In genomic region chr17:72975509-72975908, GRCh38 we compare ENCODE assay signal across 32 cellular contexts.
"Had no signal": no experiment of that assay in that cellular context is flagged by ENCODE, and none has a peak within 500 bp of the region (broad histone marks: within the 10 kb centered on the region; RNA-seq: fewer than 3 reads in every experiment).

No MANE protein-coding gene starts in this region.

- ATAC-seq: activated CD4-positive, alpha-beta T cell treated with anti-CD3 and anti-CD28 coated beads for 36 hours; activated CD8-positive, alpha-beta memory T cell treated with anti-CD3 and anti-CD28 coated beads, Interleukin-2, amount 10 ng/mL, durations not matched to agents 7 days and 5 days; activated CD8-positive, alpha-beta T cell treated with anti-CD3 and anti-CD28 coated beads, Interleukin-2, amount 10 ng/mL, durations not matched to agents 7 days and 5 days; activated naive CD8-positive, alpha-beta T cell treated with anti-CD3 and anti-CD28 coated beads, Interleukin-2, amount 50 U/mL, for 24 hours; body of pancreas; effector memory CD8-positive, alpha-beta T cell; gastroesophageal sphincter; heart right ventricle had no signal

- H3K27ac Mint-ChIP-seq: activated CD4-positive, alpha-beta memory T cell treated with anti-CD3 and anti-CD28 coated beads for 36 hours; activated CD4-positive, alpha-beta T cell treated with anti-CD3 and anti-CD28 coated beads for 36 hours; activated CD4-positive, alpha-beta T cell treated with anti-CD3 and anti-CD28 coated beads, Interleukin-2, amount 10 ng/mL, durations not matched to agents 24 days and 14 days; activated CD8-positive, alpha-beta memory T cell treated with anti-CD3 and anti-CD28 coated beads, Interleukin-2, amount 10 ng/mL, durations not matched to agents 7 days and 5 days; activated CD8-positive, alpha-beta T cell treated with anti-CD3 and anti-CD28 coated beads, Interleukin-2, amount 10 ng/mL, durations not matched to agents 7 days and 5 days; activated naive CD4-positive, alpha-beta T cell treated with anti-CD3 and anti-CD28 coated beads for 36 hours; activated naive CD4-positive, alpha-beta T cell treated with anti-CD3 and anti-CD28 coated beads, Interleukin-2, amount 50 U/mL, for 24 hours; activated naive CD8-positive, alpha-beta T cell treated with anti-CD3 and anti-CD28 coated beads for 36 hours; activated naive CD8-positive, alpha-beta T cell treated with anti-CD3 and anti-CD28 coated beads, Interleukin-2, amount 50 U/mL, for 24 hours; activated T-helper 1 cell treated with anti-CD3 and anti-CD28 coated beads, Interleukin-12 subunit alpha, Interleukin-12 subunit beta, Interleukin-2, Interleukin-4 antibody, amounts not matched to agents 30 ng/mL and 10 ng/mL and 1 ng/mL, durations not matched to agents 14 hours and 24 hours and 36 hours; activated T-helper 2 cell treated with anti-CD3 and anti-CD28 coated beads, Interferon-gamma antibody, Interleukin-2, Interleukin-4, amounts not matched to agents 10 μg/mL and 5 μg/mL and 100 μg/mL, durations not matched to agents 14 hours and 24 hours and 36 hours; effector memory CD8-positive, alpha-beta T cell had no signal

- H3K9me3 ChIP-seq: adrenal gland, body of pancreas, esophagus squamous epithelium, gastroesophageal sphincter had no signal

- H3K27ac ChIP-seq: body of pancreas, esophagus squamous epithelium, gastroesophageal sphincter, heart right ventricle had no signal

- H3K36me3 ChIP-seq: adrenal gland, esophagus squamous epithelium, gastroesophageal sphincter, heart right ventricle had no signal

- H3K4me3 Mint-ChIP-seq: activated CD4-positive, alpha-beta memory T cell treated with anti-CD3 and anti-CD28 coated beads for 36 hours; activated CD4-positive, alpha-beta T cell treated with anti-CD3 and anti-CD28 coated beads for 36 hours; activated CD4-positive, alpha-beta T cell treated with anti-CD3 and anti-CD28 coated beads, Interleukin-2, amount 10 ng/mL, durations not matched to agents 24 days and 14 days; activated CD8-positive, alpha-beta memory T cell treated with anti-CD3 and anti-CD28 coated beads, Interleukin-2, amount 10 ng/mL, durations not matched to agents 7 days and 5 days; activated CD8-positive, alpha-beta T cell treated with anti-CD3 and anti-CD28 coated beads, Interleukin-2, amount 10 ng/mL, durations not matched to agents 7 days and 5 days; activated naive CD4-positive, alpha-beta T cell treated with anti-CD3 and anti-CD28 coated beads for 36 hours; activated naive CD4-positive, alpha-beta T cell treated with anti-CD3 and anti-CD28 coated beads, Interleukin-2, amount 50 U/mL, for 24 hours; activated naive CD8-positive, alpha-beta T cell treated with anti-CD3 and anti-CD28 coated beads for 36 hours; activated naive CD8-positive, alpha-beta T cell treated with anti-CD3 and anti-CD28 coated beads, Interleukin-2, amount 50 U/mL, for 24 hours; activated T-helper 1 cell treated with anti-CD3 and anti-CD28 coated beads, Interleukin-12 subunit alpha, Interleukin-12 subunit beta, Interleukin-2, Interleukin-4 antibody, amounts not matched to agents 30 ng/mL and 10 ng/mL and 1 ng/mL, durations not matched to agents 14 hours and 24 hours and 36 hours; effector memory CD8-positive, alpha-beta T cell had no signal

- H3K27me3 Mint-ChIP-seq: activated CD4-positive, alpha-beta memory T cell treated with anti-CD3 and anti-CD28 coated beads for 36 hours; activated CD4-positive, alpha-beta T cell treated with anti-CD3 and anti-CD28 coated beads for 36 hours; activated CD4-positive, alpha-beta T cell treated with anti-CD3 and anti-CD28 coated beads, Interleukin-2, amount 10 ng/mL, durations not matched to agents 24 days and 14 days; activated CD8-positive, alpha-beta memory T cell treated with anti-CD3 and anti-CD28 coated beads, Interleukin-2, amount 10 ng/mL, durations not matched to agents 7 days and 5 days; activated naive CD4-positive, alpha-beta T cell treated with anti-CD3 and anti-CD28 coated beads, Interleukin-2, amount 50 U/mL, for 24 hours; activated naive CD8-positive, alpha-beta T cell treated with anti-CD3 and anti-CD28 coated beads for 36 hours; activated naive CD8-positive, alpha-beta T cell treated with anti-CD3 and anti-CD28 coated beads, Interleukin-2, amount 50 U/mL, for 24 hours; effector memory CD8-positive, alpha-beta T cell had no signal

- H3K27me3 ChIP-seq: adrenal gland, body of pancreas, esophagus squamous epithelium, gastroesophageal sphincter, heart right ventricle had no signal

- H3K9me3 Mint-ChIP-seq: activated naive CD4-positive, alpha-beta T cell treated with anti-CD3 and anti-CD28 coated beads, Interleukin-2, amount 50 U/mL, for 24 hours; activated naive CD8-positive, alpha-beta T cell treated with anti-CD3 and anti-CD28 coated beads for 36 hours; activated naive CD8-positive, alpha-beta T cell treated with anti-CD3 and anti-CD28 coated beads, Interleukin-2, amount 50 U/mL, for 24 hours; activated T-helper 1 cell treated with anti-CD3 and anti-CD28 coated beads, Interleukin-12 subunit alpha, Interleukin-12 subunit beta, Interleukin-2, Interleukin-4 antibody, amounts not matched to agents 30 ng/mL and 10 ng/mL and 1 ng/mL, durations not matched to agents 14 hours and 24 hours and 36 hours; activated T-helper 2 cell treated with anti-CD3 and anti-CD28 coated beads, Interferon-gamma antibody, Interleukin-2, Interleukin-4, amounts not matched to agents 10 μg/mL and 5 μg/mL and 100 μg/mL, durations not matched to agents 14 hours and 24 hours and 36 hours; effector memory CD8-positive, alpha-beta T cell had no signal

- DNase-seq: activated CD4-positive, alpha-beta memory T cell treated with anti-CD3 and anti-CD28 coated beads for 36 hours; activated CD4-positive, alpha-beta T cell treated with anti-CD3 and anti-CD28 coated beads for 36 hours; activated CD4-positive, alpha-beta T cell treated with anti-CD3 and anti-CD28 coated beads, Interleukin-2, amount 10 ng/mL, durations not matched to agents 24 days and 14 days; activated CD4-positive, CD25-positive, alpha-beta regulatory T cell; activated CD4-positive, CD25-positive, alpha-beta regulatory T cell treated with anti-CD3 and anti-CD28 coated beads, Interleukin-2, amount 50 U/mL, for 72 hours; activated CD8-positive, alpha-beta memory T cell treated with anti-CD3 and anti-CD28 coated beads, Interleukin-2, amount 10 ng/mL, durations not matched to agents 7 days and 5 days; activated CD8-positive, alpha-beta memory T cell treated with anti-CD3 and anti-CD28 coated beads, Interleukin-2, amount 50 U/mL, for 4 hours; activated CD8-positive, alpha-beta T cell treated with anti-CD3 and anti-CD28 coated beads, Interleukin-2, amount 10 ng/mL, durations not matched to agents 7 days and 5 days; activated effector memory CD4-positive, alpha-beta T cell treated with anti-CD3 and anti-CD28 coated beads, Interleukin-2, amount 50 U/mL, for 16 hours; activated naive CD4-positive, alpha-beta T cell treated with anti-CD3 and anti-CD28 coated beads for 36 hours; activated naive CD8-positive, alpha-beta T cell treated with anti-CD3 and anti-CD28 coated beads for 36 hours; activated naive CD8-positive, alpha-beta T cell treated with anti-CD3 and anti-CD28 coated beads, Interleukin-2, amount 50 U/mL, for 24 hours; activated T-cell treated with anti-CD3 and anti-CD28 coated beads, Interleukin-2, amount 50 U/mL, for 1 hour; activated T-cell treated with anti-CD3 and anti-CD28 coated beads, Interleukin-2, amount 50 U/mL, for 48 hours; adrenal gland; amygdala; aorta; body of pancreas; caudate nucleus; cortex of kidney; dermis blood vessel endothelial cell; effector CD4-positive, alpha-beta T cell; effector memory CD8-positive, alpha-beta T cell; esophagus squamous epithelium; foreskin melanocyte; heart right ventricle; T-helper 2 cell had no signal

- FAIRE-seq: colon had no signal

- H3K36me3 Mint-ChIP-seq: activated CD8-positive, alpha-beta memory T cell treated with anti-CD3 and anti-CD28 coated beads, Interleukin-2, amount 10 ng/mL, durations not matched to agents 7 days and 5 days had no signal

- H3K4me3 ChIP-seq: adrenal gland, body of pancreas, esophagus squamous epithelium, gastroesophageal sphincter, heart right ventricle had no signal
